Comparison of ENCODE assay signal across 20 cellular contexts in the genomic region with DNA sequence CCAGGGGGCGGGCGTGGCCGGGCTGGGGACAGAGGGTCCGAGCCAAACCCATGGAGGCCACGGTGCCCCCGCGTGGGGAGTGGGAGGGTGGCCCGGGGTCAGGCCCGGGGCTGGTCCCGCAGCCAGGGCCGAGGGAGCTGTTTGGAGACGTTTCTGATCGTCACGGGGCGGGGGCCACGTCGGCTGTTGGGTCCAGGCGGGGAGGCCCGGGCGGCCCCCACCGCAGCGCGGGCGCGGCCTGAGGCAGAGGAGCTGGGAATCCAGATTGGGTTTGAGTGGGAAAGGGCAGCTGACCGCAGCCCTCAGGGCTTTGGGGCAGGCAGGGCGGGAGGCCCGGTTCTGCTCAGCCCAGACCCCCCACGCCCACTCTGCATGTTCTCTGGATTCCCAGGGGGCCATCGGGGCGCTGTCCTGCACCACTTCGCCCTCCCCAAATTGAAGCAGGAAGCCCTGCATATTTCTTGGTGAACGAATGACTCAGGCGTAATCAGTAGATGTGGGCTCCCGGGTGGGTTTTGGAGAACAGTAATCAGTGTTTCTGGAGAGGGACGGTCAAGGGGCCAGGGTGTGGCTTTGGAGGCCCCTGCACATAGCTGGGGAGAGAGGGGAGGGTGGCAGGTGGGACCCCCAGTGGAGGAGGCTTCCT. TPM values are rescaled to one million over a fixed set of nuclear protein-coding genes. Genes with fewer than 3 reads are reported as not detected.
A peak's percentile ranks its signal among the peaks of the same experiment; 100 is the strongest.
DNase-seq lines count a peak whose midpoint lies in the region; ATAC-seq, FAIRE-seq and TF ChIP-seq lines count a peak whose summit lies in the region.
"Had no signal": no experiment of that assay in that cellular context is flagged by ENCODE, and none has a peak within 500 bp of the region (broad histone marks: within the 10 kb centered on the region; RNA-seq: fewer than 3 reads in every experiment).

No MANE protein-coding gene starts in this region.

- H3K4me3 ChIP-seq in hepatocyte = no peak overlapping the region

- H4K20me1 ChIP-seq in hepatocyte (ENCODE audit: insufficient read depth, poor library complexity, severe bottlenecking) = no peaks in the 10 kb centered on the region

- no peak for FAIRE-seq in H54 (lab: Jason Lieb, UNC)

- no peaks in the 10 kb centered on the region for H3K36me3 ChIP-seq in hepatocyte (replicated peaks; ENCODE audit: insufficient read depth, low read depth)

- TF ChIP-seq POLR2A in H54 (IDR thresholded peaks at IDR 0.05; ENCODE audit: low read depth, low read length) = no peak

- H3K27me3 Mint-ChIP-seq in activated naive CD8-positive, alpha-beta T cell treated with anti-CD3 and anti-CD28 coated beads, Interleukin-2, amount 10 ng/mL, durations not matched to agents 7 days and 5 days = no peaks in the 10 kb centered on the region
- H3K27me3 Mint-ChIP-seq in activated naive CD8-positive, alpha-beta T cell treated with anti-CD3 and anti-CD28 coated beads for 36 hours = no peaks in the 10 kb centered on the region
- no peaks in the 10 kb centered on the region for H3K27me3 Mint-ChIP-seq in T-cell
- no peaks in the 10 kb centered on the region for H3K27me3 Mint-ChIP-seq in stimulated activated naive B cell treated with anti-CD40 and anti-IgM and Interleukin-4, amounts not matched to agents 10 μg/mL and 1 μg/mL and 100 μg/mL, for 72 hours
- H3K27me3 Mint-ChIP-seq: type B pancreatic cell had no signal

- no peaks in the 10 kb centered on the region for H3K4me1 ChIP-seq in hepatocyte (ENCODE audit: insufficient read depth)

- no peaks in the 10 kb centered on the region for H3K9me3 ChIP-seq in hepatocyte (ENCODE audit: low read depth)

- H3K4me1 Mint-ChIP-seq in activated naive CD8-positive, alpha-beta T cell treated with anti-CD3 and anti-CD28 coated beads, Interleukin-2, amount 10 ng/mL, durations not matched to agents 7 days and 5 days = no peaks in the 10 kb centered on the region
- H3K4me1 Mint-ChIP-seq in activated naive CD8-positive, alpha-beta T cell treated with anti-CD3 and anti-CD28 coated beads for 36 hours = no peaks in the 10 kb centered on the region
- H3K4me1 Mint-ChIP-seq in T-cell = no peaks in the 10 kb centered on the region
- no peaks in the 10 kb centered on the region for H3K4me1 Mint-ChIP-seq in stimulated activated naive B cell treated with anti-CD40 and anti-IgM and Interleukin-4, amounts not matched to agents 10 μg/mL and 1 μg/mL and 100 μg/mL, for 72 hours
- H3K4me1 Mint-ChIP-seq: endodermal cell had no signal

- no peaks in the 10 kb centered on the region for H3K27me3 ChIP-seq in hepatocyte

- H3K9me2 ChIP-seq in hepatocyte (replicated peaks; ENCODE audit: insufficient read depth) = no peaks in the 10 kb centered on the region

- peak; percentile 34 for ATAC-seq in activated naive CD8-positive, alpha-beta T cell treated with anti-CD3 and anti-CD28 coated beads, Interleukin-2, amount 10 ng/mL, durations not matched to agents 7 days and 5 days (ENCODE audit: low read depth)
- ATAC-seq in T-cell (replicated peaks in 1 of 4) = peak; percentile 9 to 40 (median 26)
- ATAC-seq in left lobe of liver = peak; percentile 32
- peak; percentile 53 to 57 for ATAC-seq in stimulated activated naive B cell treated with anti-CD40 and anti-IgM and Interleukin-4, amounts not matched to agents 10 μg/mL and 1 μg/mL and 100 μg/mL, for 72 hours (replicated peaks)
- ATAC-seq in HG02623 (IDR thresholded peaks at IDR 0.05; ENCODE audit: unreplicated experiment) = no peak

- POLR2A ChIA-PET in activated naive CD8-positive, alpha-beta T cell treated with anti-CD3 and anti-CD28 coated beads, Interleukin-2, amount 10 ng/mL, durations not matched to agents 7 days and 5 days (lab: Charles Lee) = interaction anchor here (0.9 to 2.4 kb wide), 5 partner anchors 10 to 95 kb away, joined by 3 to 10 read pairs (median 5); a partner anchor contains a TSS
- POLR2A ChIA-PET in T-cell (lab: Charles Lee) = interaction anchor here in 1 of 2 donors (0.6 kb wide), 1 partner anchor 98 kb away, joined by 4 read pairs; no protein-coding TSS in a partner anchor

- DNase-seq in activated naive CD8-positive, alpha-beta T cell treated with anti-CD3 and anti-CD28 coated beads, Interleukin-2, amount 10 ng/mL, durations not matched to agents 7 days and 5 days = no peak
- DNase-seq in activated naive CD8-positive, alpha-beta T cell treated with anti-CD3 and anti-CD28 coated beads for 36 hours = no peak
- no peak for DNase-seq in T-cell
- DNase-seq in left lobe of liver (ENCODE audit: low spot score) = no peak
- DNase-seq in stimulated activated naive B cell treated with anti-CD40 and anti-IgM and Interleukin-4, amounts not matched to agents 10 μg/mL and 1 μg/mL and 100 μg/mL, for 72 hours = no peak
- no peak for DNase-seq in H54 (ENCODE audit: insufficient read length, low spot score)
- DNase-seq in hepatocyte (ENCODE audit: low spot score) = no peak
- DNase-seq: ACHN; caudate nucleus; endodermal cell; H7; KG1; mesenchymal stem cell; NCI-H1092 treated with DMSO at 0.1 percent for 48 hours; NCI-H2171 treated with DMSO at 0.1 percent for 48 hours; NK-92 treated with Interleukin-12 subunit alpha and Interleukin-12 subunit beta, amount 100 ng/mL, for 24 hours had no signal

- H3K4me2 ChIP-seq in hepatocyte = no peak overlapping the region

- no peaks in the 10 kb centered on the region for H3K79me2 ChIP-seq in hepatocyte

- no peak overlapping the region for H3K4me3 Mint-ChIP-seq in activated naive CD8-positive, alpha-beta T cell treated with anti-CD3 and anti-CD28 coated beads, Interleukin-2, amount 10 ng/mL, durations not matched to agents 7 days and 5 days
- H3K4me3 Mint-ChIP-seq in activated naive CD8-positive, alpha-beta T cell treated with anti-CD3 and anti-CD28 coated beads for 36 hours = no peak overlapping the region
- H3K4me3 Mint-ChIP-seq in T-cell = no peak overlapping the region
- H3K4me3 Mint-ChIP-seq in stimulated activated naive B cell treated with anti-CD40 and anti-IgM and Interleukin-4, amounts not matched to agents 10 μg/mL and 1 μg/mL and 100 μg/mL, for 72 hours = no peak overlapping the region
- H3K4me3 Mint-ChIP-seq: endodermal cell; T-helper 2 cell treated with Interferon-gamma antibody and Interleukin-4, amounts not matched to agents 5 μg/mL and 100 μg/mL, for 36 hours; type B pancreatic cell had no signal

- TF ChIP-seq CTCF in hepatocyte (IDR thresholded peaks at IDR 0.05; ENCODE audit: poor library complexity) = no peak

- no peak overlapping the region for H3K27ac ChIP-seq in hepatocyte
- H3K27ac ChIP-seq: HL-60 had no signal

- CTCF ChIA-PET in T-cell (lab: Charles Lee) = interaction anchor here in 1 of 2 donors (0.7 to 1.0 kb wide), 2 partner anchors 66 to 72 kb away, joined by 3 to 5 read pairs; no protein-coding TSS in a partner anchor

- H3K27ac Mint-ChIP-seq in activated naive CD8-positive, alpha-beta T cell treated with anti-CD3 and anti-CD28 coated beads, Interleukin-2, amount 10 ng/mL, durations not matched to agents 7 days and 5 days = no peak overlapping the region
- H3K27ac Mint-ChIP-seq in activated naive CD8-positive, alpha-beta T cell treated with anti-CD3 and anti-CD28 coated beads for 36 hours = no peak overlapping the region
- no peak overlapping the region for H3K27ac Mint-ChIP-seq in T-cell
- no peak overlapping the region for H3K27ac Mint-ChIP-seq in stimulated activated naive B cell treated with anti-CD40 and anti-IgM and Interleukin-4, amounts not matched to agents 10 μg/mL and 1 μg/mL and 100 μg/mL, for 72 hours
- H3K27ac Mint-ChIP-seq: endodermal cell; T-helper 2 cell treated with Interferon-gamma antibody and Interleukin-4, amounts not matched to agents 5 μg/mL and 100 μg/mL, for 36 hours; type B pancreatic cell had no signal

- no peaks in the 10 kb centered on the region for H3K9me3 Mint-ChIP-seq in activated naive CD8-positive, alpha-beta T cell treated with anti-CD3 and anti-CD28 coated beads, Interleukin-2, amount 10 ng/mL, durations not matched to agents 7 days and 5 days
- H3K9me3 Mint-ChIP-seq in activated naive CD8-positive, alpha-beta T cell treated with anti-CD3 and anti-CD28 coated beads for 36 hours = no peaks in the 10 kb centered on the region
- no peaks in the 10 kb centered on the region for H3K9me3 Mint-ChIP-seq in T-cell
- H3K9me3 Mint-ChIP-seq in stimulated activated naive B cell treated with anti-CD40 and anti-IgM and Interleukin-4, amounts not matched to agents 10 μg/mL and 1 μg/mL and 100 μg/mL, for 72 hours = no peaks in the 10 kb centered on the region
- H3K9me3 Mint-ChIP-seq: endodermal cell; T-helper 2 cell treated with Interferon-gamma antibody and Interleukin-4, amounts not matched to agents 5 μg/mL and 100 μg/mL, for 36 hours; type B pancreatic cell had no signal

- no peak overlapping the region for H2AFZ ChIP-seq in hepatocyte

- WGBS in hepatocyte (ENCODE audit: low lambda C conversion rate, missing lambda C conversion rate) = no CpG with 5 or more reads among the region's 36 CpGs

- no peaks in the 10 kb centered on the region for H3K36me3 Mint-ChIP-seq in activated naive CD8-positive, alpha-beta T cell treated with anti-CD3 and anti-CD28 coated beads, Interleukin-2, amount 10 ng/mL, durations not matched to agents 7 days and 5 days
- H3K36me3 Mint-ChIP-seq in activated naive CD8-positive, alpha-beta T cell treated with anti-CD3 and anti-CD28 coated beads for 36 hours = no peaks in the 10 kb centered on the region
- no peaks in the 10 kb centered on the region for H3K36me3 Mint-ChIP-seq in T-cell
- H3K36me3 Mint-ChIP-seq in stimulated activated naive B cell treated with anti-CD40 and anti-IgM and Interleukin-4, amounts not matched to agents 10 μg/mL and 1 μg/mL and 100 μg/mL, for 72 hours = no peaks in the 10 kb centered on the region
- H3K36me3 Mint-ChIP-seq: type B pancreatic cell had no signal

RNA-seq across cellular contexts. Expression of a gene that starts 0.6 kb away (rescaled TPM):
- 10 to 100 TPM; 76.2 to 77.7 TPM for total RNA-seq in activated naive CD8-positive, alpha-beta T cell treated with anti-CD3 and anti-CD28 coated beads, Interleukin-2, amount 10 ng/mL, durations not matched to agents 7 days and 5 days
- 100 to 1,000 TPM; 148 to 151 TPM for total RNA-seq in activated naive CD8-positive, alpha-beta T cell treated with anti-CD3 and anti-CD28 coated beads for 36 hours
- total RNA-seq in T-cell = 10 to 100 TPM; 34.5 to 58.8 (median 37.8) TPM
- 47.2 TPM for total RNA-seq in left lobe of liver
- total RNA-seq in hepatocyte = 54.0 and 75.2 TPM in 2 replicates
- polyA plus RNA-seq in hepatocyte = 41.4 and 54.8 TPM in 2 replicates

RNA-seq across cellular contexts. Expression of a gene that starts 28.2 kb away (rescaled TPM):
- 10 to 100 TPM; 13.7 to 16.7 TPM for total RNA-seq in activated naive CD8-positive, alpha-beta T cell treated with anti-CD3 and anti-CD28 coated beads, Interleukin-2, amount 10 ng/mL, durations not matched to agents 7 days and 5 days
- total RNA-seq in activated naive CD8-positive, alpha-beta T cell treated with anti-CD3 and anti-CD28 coated beads for 36 hours = under 1 TPM; 0.50 to 0.54 TPM
- 10 to 100 TPM; 15.9 to 22.1 (median 18.2) TPM for total RNA-seq in T-cell
- not detected for total RNA-seq in left lobe of liver
- 19.2 and 20.6 TPM in 2 replicates for total RNA-seq in hepatocyte
- 29.9 and 41.4 TPM in 2 replicates for polyA plus RNA-seq in hepatocyte
- total RNA-seq: endodermal cell, H7 had no signal

RNA-seq across cellular contexts. Expression of a gene that starts 49.9 kb away (rescaled TPM):
- not detected for total RNA-seq in activated naive CD8-positive, alpha-beta T cell treated with anti-CD3 and anti-CD28 coated beads, Interleukin-2, amount 10 ng/mL, durations not matched to agents 7 days and 5 days
- total RNA-seq in activated naive CD8-positive, alpha-beta T cell treated with anti-CD3 and anti-CD28 coated beads for 36 hours = not detected
- 1 to 10 TPM in 3 of 5 donors, not detected in 2; 1.7 to 2.3 (median 2.0) TPM for total RNA-seq in T-cell
- total RNA-seq in left lobe of liver = 199 TPM
- total RNA-seq in hepatocyte = 12.4 and 15.8 TPM in 2 replicates
- polyA plus RNA-seq in hepatocyte = 3.9 and 26.2 TPM in 2 replicates

RNA-seq across cellular contexts. Expression of a gene that starts 56.0 kb away (rescaled TPM):
- not detected for total RNA-seq in activated naive CD8-positive, alpha-beta T cell treated with anti-CD3 and anti-CD28 coated beads, Interleukin-2, amount 10 ng/mL, durations not matched to agents 7 days and 5 days
- total RNA-seq in activated naive CD8-positive, alpha-beta T cell treated with anti-CD3 and anti-CD28 coated beads for 36 hours = under 1 TPM; 0.20 to 0.31 TPM
- under 1 TPM in 2 of 5 donors, not detected in 3; 0.10 to 0.12 TPM for total RNA-seq in T-cell
- total RNA-seq in left lobe of liver = not detected
- total RNA-seq in hepatocyte = not detected in 2 replicates
- 0.29 and 0.47 TPM in 2 replicates for polyA plus RNA-seq in hepatocyte
- total RNA-seq: endodermal cell, H7 had no signal

Comparison
In these comparisons a context has a peak if more than half of its experiments do, and no peak if none do; other contexts are left out.
1. RNA of a gene that starts 28.2 kb away (total RNA-seq): 19.2 to 20.6 TPM in hepatocyte, 15.9 to 22.1 TPM in T-cell and 13.7 to 16.7 TPM in activated naive CD8-positive, alpha-beta T cell treated with anti-CD3 and anti-CD28 coated beads, Interleukin-2, amount 10 ng/mL, durations not matched to agents 7 days and 5 days; 0.50 to 0.54 TPM in activated naive CD8-positive, alpha-beta T cell treated with anti-CD3 and anti-CD28 coated beads for 36 hours and not detected in left lobe of liver (single experiment); every median in the first group is over 4 times any median in the second.
2. RNA of a gene that starts 49.9 kb away (total RNA-seq): 199 TPM in left lobe of liver (single experiment); 12.4 to 15.8 TPM in hepatocyte, 1.7 to 2.3 TPM in T-cell, not detected in activated naive CD8-positive, alpha-beta T cell treated with anti-CD3 and anti-CD28 coated beads for 36 hours and not detected in activated naive CD8-positive, alpha-beta T cell treated with anti-CD3 and anti-CD28 coated beads, Interleukin-2, amount 10 ng/mL, durations not matched to agents 7 days and 5 days; every median in the first group is over 10 times any median in the second.